In the genomic region with DNA sequence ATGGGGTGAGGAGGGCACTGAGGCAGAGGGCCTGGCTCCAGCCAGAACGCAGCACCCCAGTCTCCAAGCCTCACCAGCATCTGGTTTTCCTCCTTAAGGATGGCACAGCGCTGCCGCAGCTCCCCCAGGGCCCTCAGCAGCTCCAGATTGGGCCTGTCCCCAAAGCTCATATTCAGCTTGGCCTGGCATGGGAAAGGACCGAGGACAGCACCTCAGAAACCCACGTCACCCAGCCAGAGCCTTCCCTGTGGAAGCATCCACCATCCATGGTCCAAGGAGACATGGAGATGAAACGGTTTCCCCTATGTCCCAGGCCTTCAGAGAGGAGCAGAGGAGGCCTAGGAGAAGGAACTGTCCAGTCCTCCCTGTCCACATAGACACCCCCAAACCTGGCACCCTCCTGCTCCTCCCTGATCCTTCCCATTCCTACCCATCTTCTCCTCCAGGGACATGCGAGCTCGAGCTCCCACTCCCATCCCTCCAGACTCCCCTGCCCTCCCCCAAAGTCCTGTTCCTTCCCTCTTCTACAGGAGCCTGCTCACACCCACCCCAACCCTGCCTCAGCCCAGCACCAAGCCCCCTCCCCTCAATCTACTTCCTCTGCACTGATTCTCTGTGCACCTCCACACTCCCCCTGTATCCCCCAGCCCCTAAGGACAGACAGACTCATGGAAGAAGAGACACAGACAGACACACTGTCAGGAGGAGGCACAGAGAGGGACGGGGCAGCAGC, we compare ENCODE assay signal across 12 cellular contexts. TPM values are rescaled to one million over a fixed set of nuclear protein-coding genes. Genes with fewer than 3 reads are reported as not detected.
DNase-seq lines count a peak whose midpoint lies in the region; ATAC-seq and TF ChIP-seq lines count a peak whose summit lies in the region.
"Had no signal": no experiment of that assay in that cellular context is flagged by ENCODE, and none has a peak within 500 bp of the region (broad histone marks: within the 10 kb centered on the region; RNA-seq: fewer than 3 reads in every experiment).

No MANE protein-coding gene starts in this region.

- H3K9me3 Mint-ChIP-seq in activated CD8-positive, alpha-beta T cell treated with anti-CD3 and anti-CD28 coated beads for 36 hours: no peaks in the 10 kb centered on the region
- H3K9me3 Mint-ChIP-seq in mesothelial cell of epicardium (no peaks in the 10 kb centered on the region), MCF 10A (ENCODE audit: unreplicated experiment) (no peaks in the 10 kb centered on the region)

- H3K27me3 Mint-ChIP-seq in activated CD8-positive, alpha-beta T cell treated with anti-CD3 and anti-CD28 coated beads for 36 hours: peaks cover 4% of the 10 kb centered on the region
- H3K27me3 Mint-ChIP-seq in mesothelial cell of epicardium (ENCODE audit: low read depth) (no peaks in the 10 kb centered on the region), MCF 10A (ENCODE audit: insufficient read depth, unreplicated experiment) (peaks cover 43% of the 10 kb centered on the region)

- peak overlapping the region; percentile 94 to 100 (median 98) for H3K4me2 ChIP-seq in BLaER1 treated with 17β-estradiol and CSF1 and Interleukin-3, amounts not matched to agents 10 nM and 100 nM

- CTCF ChIA-PET in activated CD8-positive, alpha-beta T cell treated with anti-CD3 and anti-CD28 coated beads for 36 hours (lab: Charles Lee): interaction anchor here (0.7 to 4.0 kb wide), 12 partner anchors 9 to 161 kb away, joined by 3 to 56 read pairs (median 4); partner anchors contain the start of genes HSF5, RNF43 and SUPT4H1
- CTCF ChIA-PET in MCF 10A (lab: Yijun Ruan, JAX): interaction anchor here (3.0 kb wide), 1 partner anchor 10 kb away, joined by 14 read pairs; no protein-coding TSS in a partner anchor

- intact Hi-C loops in activated CD8-positive, alpha-beta T cell treated with anti-CD3 and anti-CD28 coated beads for 36 hours (cut with micrococcal nuclease): no loop called here
- intact Hi-C loops in MCF 10A (cut with micrococcal nuclease): no loop called here

- TF ChIP-seq CTCF in GM06990 (IDR thresholded peaks at IDR 0.05; ENCODE audit: insufficient read depth, low read length, poor library complexity, severe bottlenecking) (no peak), mesothelial cell of epicardium (IDR thresholded peaks at IDR 0.05; ENCODE audit: unreplicated experiment) (no peak), MCF 10A (IDR thresholded peaks at IDR 0.05; ENCODE audit: unreplicated experiment) (no peak)
- TF ChIP-seq CTCF in activated CD8-positive, alpha-beta T cell treated with anti-CD3 and anti-CD28 coated beads for 36 hours (IDR thresholded peaks at IDR 0.05): no peak

- peaks cover 35% of the 10 kb centered on the region for H3K36me3 Mint-ChIP-seq in activated CD8-positive, alpha-beta T cell treated with anti-CD3 and anti-CD28 coated beads for 36 hours (ENCODE audit: low read depth)
- H3K36me3 Mint-ChIP-seq in mesothelial cell of epicardium: peaks cover 2% of the 10 kb centered on the region
- no peaks in the 10 kb centered on the region for H3K36me3 Mint-ChIP-seq in MCF 10A (ENCODE audit: insufficient read depth, unreplicated experiment)

- BruUV-seq in MCF 10A (replicated peaks; lab: Mats Ljungman, UMichigan): no TSS peak

- peaks cover 12 to 41% (median 32%) of the 10 kb centered on the region in 11 experiments for H3K36me3 ChIP-seq in BLaER1 treated with 17β-estradiol and CSF1 and Interleukin-3, amounts not matched to agents 10 nM and 100 nM
- H3K36me3 ChIP-seq in GM06990 (ENCODE audit: control insufficient read depth, insufficient read depth, low read length): peaks cover 11% of the 10 kb centered on the region

- ATAC-seq in activated CD8-positive, alpha-beta T cell treated with anti-CD3 and anti-CD28 coated beads for 36 hours: no peak
- ATAC-seq in HG02938 (IDR thresholded peaks at IDR 0.05; ENCODE audit: unreplicated experiment): no peak
- no peak for ATAC-seq in HG03469 (IDR thresholded peaks at IDR 0.05; ENCODE audit: unreplicated experiment)
- ATAC-seq: body of pancreas had no signal

- peaks cover 0 to 11% (median 7%) of the 10 kb centered on the region in 11 experiments; a peak in 10 of 22 replicates for H3K9me3 ChIP-seq in BLaER1 treated with 17β-estradiol and CSF1 and Interleukin-3, amounts not matched to agents 10 nM and 100 nM (replicated peaks in 1 of 11)
- H3K9me3 ChIP-seq: body of pancreas had no signal

- DNase-seq in GM06990 (ENCODE audit: extremely low read depth, insufficient read length) (peak; percentile 76), mesothelial cell of epicardium (ENCODE audit: low spot score in 2 of 2, unreplicated experiment in 2 of 2) (no peak), hypothalamus (lab: John Stamatoyannopoulos, UW) (no peak), MCF 10A (ENCODE audit: unreplicated experiment) (no peak)
- no peak for DNase-seq in activated CD8-positive, alpha-beta T cell treated with anti-CD3 and anti-CD28 coated beads for 36 hours
- DNase-seq: body of pancreas, MM.1S had no signal

- H3K4me1 ChIP-seq in BLaER1 treated with 17β-estradiol and CSF1 and Interleukin-3, amounts not matched to agents 10 nM and 100 nM: peaks cover 51 to 79% (median 74%) of the 10 kb centered on the region in 10 experiments

- H3K4me1 Mint-ChIP-seq in activated CD8-positive, alpha-beta T cell treated with anti-CD3 and anti-CD28 coated beads for 36 hours (ENCODE audit: low read depth): peaks cover 40% of the 10 kb centered on the region
- H3K4me1 Mint-ChIP-seq in mesothelial cell of epicardium (peaks cover 25% of the 10 kb centered on the region), MCF 10A (ENCODE audit: insufficient read depth, unreplicated experiment) (peaks cover under 1% of the 10 kb centered on the region)

- peak overlapping the region in 7 of 10 experiments; percentile 86 to 99 (median 99); a peak in 13 of 20 replicates for H3K4me3 ChIP-seq in BLaER1 treated with 17β-estradiol and CSF1 and Interleukin-3, amounts not matched to agents 10 nM and 100 nM
- peak overlapping the region; percentile 55; the same call in 1 of the 2 replicates for H3K4me3 ChIP-seq in GM06990 (replicated peaks; ENCODE audit: low read depth, low read length)
- H3K4me3 ChIP-seq: body of pancreas had no signal

- H3K27me3 ChIP-seq in BLaER1 treated with 17β-estradiol and CSF1 and Interleukin-3, amounts not matched to agents 10 nM and 100 nM: peaks cover 0 to 23% (median 11%) of the 10 kb centered on the region in 11 experiments; a peak in 10 of 22 replicates
- H3K27me3 ChIP-seq in GM06990 (replicated peaks; ENCODE audit: control insufficient read depth, insufficient read depth, low read length): no peaks in the 10 kb centered on the region
- H3K27me3 ChIP-seq: body of pancreas had no signal

- peak overlapping the region in 8 of 11 experiments; percentile 94 to 100 (median 99); a peak in 15 of 22 replicates for H3K27ac ChIP-seq in BLaER1 treated with 17β-estradiol and CSF1 and Interleukin-3, amounts not matched to agents 10 nM and 100 nM
- H3K27ac ChIP-seq: body of pancreas had no signal

- peak overlapping the region in 8 of 11 experiments; percentile 93 to 100 (median 98); a peak in 16 of 22 replicates for H3K9ac ChIP-seq in BLaER1 treated with 17β-estradiol and CSF1 and Interleukin-3, amounts not matched to agents 10 nM and 100 nM

- peak overlapping the region; percentile 96 for H3K27ac Mint-ChIP-seq in activated CD8-positive, alpha-beta T cell treated with anti-CD3 and anti-CD28 coated beads for 36 hours
- no peak overlapping the region for H3K27ac Mint-ChIP-seq in mesothelial cell of epicardium
- H3K27ac Mint-ChIP-seq in MCF 10A (ENCODE audit: low read depth, unreplicated experiment): no peak overlapping the region

- H3K4me3 Mint-ChIP-seq in activated CD8-positive, alpha-beta T cell treated with anti-CD3 and anti-CD28 coated beads for 36 hours: peak overlapping the region; percentile 81
- H3K4me3 Mint-ChIP-seq in mesothelial cell of epicardium (peak overlapping the region; percentile 74), MCF 10A (ENCODE audit: unreplicated experiment) (no peak overlapping the region)

- H4K20me1 ChIP-seq in BLaER1 treated with 17β-estradiol and CSF1 and Interleukin-3, amounts not matched to agents 10 nM and 100 nM: peaks cover 43 to 90% (median 57%) of the 10 kb centered on the region in 11 experiments

- POLR2A ChIA-PET in activated CD8-positive, alpha-beta T cell treated with anti-CD3 and anti-CD28 coated beads for 36 hours (lab: Charles Lee): interaction anchor here (0.7 to 26.8 kb wide), 8 partner anchors 10 to 327 kb away, joined by 3 to 1558 read pairs (median 4); partner anchors contain the start of genes HSF5 and SUPT4H1
- POLR2A ChIA-PET in MCF 10A (lab: Yijun Ruan, JAX): interaction anchor here (1.4 kb wide), 1 partner anchor 25 kb away, joined by 6 read pairs; the partner anchor contains the start of gene SUPT4H1

RNA-seq across cellular contexts. Expression of gene TSPOAP1, which starts 1.8 kb away (rescaled TPM):
- total RNA-seq in activated CD8-positive, alpha-beta T cell treated with anti-CD3 and anti-CD28 coated beads for 36 hours: 10 to 100 TPM; 21.1 to 24.1 TPM
- total RNA-seq in mesothelial cell of epicardium (87.2 to 88.8 TPM (median 88.4 TPM) in 3 replicates), MCF 10A (2022) (not detected in 2 replicates)

RNA-seq across cellular contexts. Expression of gene SUPT4H1, which starts 25.2 kb away (rescaled TPM):
- 100 to 1,000 TPM; 104 to 110 TPM for total RNA-seq in activated CD8-positive, alpha-beta T cell treated with anti-CD3 and anti-CD28 coated beads for 36 hours
- total RNA-seq in mesothelial cell of epicardium (76.8 to 90.7 TPM (median 86.6 TPM) in 3 replicates), MCF 10A (2022) (63.4 and 90.8 TPM in 2 replicates)

RNA-seq across cellular contexts. Expression of gene MPO, which starts 46.0 kb away (rescaled TPM):
- not detected for total RNA-seq in activated CD8-positive, alpha-beta T cell treated with anti-CD3 and anti-CD28 coated beads for 36 hours
- total RNA-seq in mesothelial cell of epicardium (not detected in 3 replicates), MCF 10A (2022) (0.19 TPM in 1 of 2 replicates, not detected in the other)
- total RNA-seq: activated CD8-positive, alpha-beta memory T cell treated with anti-CD3 and anti-CD28 coated beads for 36 hours; body of pancreas; epithelial cell of proximal tubule had no signal

Comparison
In these comparisons a context has a peak if more than half of its experiments do, and no peak if none do; other contexts are left out.
1. RNA of gene TSPOAP1, which starts 1.8 kb away (total RNA-seq): 87.2 to 88.8 TPM in mesothelial cell of epicardium and 21.1 to 24.1 TPM in activated CD8-positive, alpha-beta T cell treated with anti-CD3 and anti-CD28 coated beads for 36 hours; not detected in MCF 10A; every median in the first group is over 10 times any median in the second.